ENCODE assay signal across 22 cellular contexts in genomic region chr6:151093706-151094105, GRCh38.
"Had no signal": no experiment of that assay in that cellular context is flagged by ENCODE, and none has a peak within 500 bp of the region (broad histone marks: within the 10 kb centered on the region; RNA-seq: fewer than 3 reads in every experiment).

No MANE protein-coding gene starts in this region.

- H3K27ac Mint-ChIP-seq: activated CD4-positive, alpha-beta T cell treated with anti-CD3 and anti-CD28 coated beads, Interleukin-2, amount 10 ng/mL, durations not matched to agents 7 days and 5 days; activated CD8-positive, alpha-beta T cell treated with anti-CD3 and anti-CD28 coated beads, Interleukin-2, amount 10 ng/mL, durations not matched to agents 7 days and 5 days; activated naive CD8-positive, alpha-beta T cell treated with anti-CD3 and anti-CD28 coated beads, Interleukin-2, amount 50 U/mL, for 24 hours; brain; T-helper 1 cell treated with Interleukin-12 subunit alpha and Interleukin-12 subunit beta and Interleukin-4 antibody, amounts not matched to agents 30 μg/mL and 1 μg/mL, for 36 hours had no signal

- H3K4me1 Mint-ChIP-seq: central memory CD8-positive, alpha-beta T cell had no signal

- DNase-seq: activated CD4-positive, alpha-beta T cell treated with anti-CD3 and anti-CD28 coated beads for 1 hour; activated CD4-positive, alpha-beta T cell treated with anti-CD3 and anti-CD28 coated beads, Interleukin-2, amount 10 ng/mL, durations not matched to agents 7 days and 5 days; activated CD8-positive, alpha-beta memory T cell treated with anti-CD3 and anti-CD28 coated beads, Interleukin-2, amount 50 U/mL, for 48 hours; activated CD8-positive, alpha-beta T cell treated with anti-CD3 and anti-CD28 coated beads, Interleukin-2, amount 10 ng/mL, durations not matched to agents 7 days and 5 days; activated effector memory CD4-positive, alpha-beta T cell treated with Interleukin-2 at 50 U/mL for 16 hours; activated naive CD4-positive, alpha-beta T cell; activated naive CD8-positive, alpha-beta T cell treated with anti-CD3 and anti-CD28 coated beads, Interleukin-2, amount 50 U/mL, for 24 hours; activated T-cell treated with anti-CD3 and anti-CD28 coated beads, Interleukin-2, amount 50 U/mL, for 1 hour; amniotic stem cell; Kasumi-1; KBM-7; NCI-H1105 treated with DMSO at 0.1 percent for 48 hours; NCI-H1436 treated with DMSO at 0.1 percent for 48 hours; NCI-H187; NCI-H2081; NCI-H510A treated with DMSO at 0.1 percent for 48 hours; NCI-H69; SHP77 treated with DMSO at 0.1 percent for 48 hours had no signal

- H3K27me3 Mint-ChIP-seq: activated CD4-positive, alpha-beta T cell treated with anti-CD3 and anti-CD28 coated beads, Interleukin-2, amount 10 ng/mL, durations not matched to agents 7 days and 5 days; activated naive CD8-positive, alpha-beta T cell treated with anti-CD3 and anti-CD28 coated beads, Interleukin-2, amount 50 U/mL, for 24 hours; brain; central memory CD8-positive, alpha-beta T cell had no signal

- H3K9me3 Mint-ChIP-seq: activated CD4-positive, alpha-beta T cell treated with anti-CD3 and anti-CD28 coated beads, Interleukin-2, amount 10 ng/mL, durations not matched to agents 7 days and 5 days; activated naive CD8-positive, alpha-beta T cell treated with anti-CD3 and anti-CD28 coated beads, Interleukin-2, amount 50 U/mL, for 24 hours; central memory CD8-positive, alpha-beta T cell; T-helper 1 cell treated with Interleukin-12 subunit alpha and Interleukin-12 subunit beta and Interleukin-4 antibody, amounts not matched to agents 30 μg/mL and 1 μg/mL, for 36 hours had no signal

- ATAC-seq: activated CD8-positive, alpha-beta T cell treated with anti-CD3 and anti-CD28 coated beads, Interleukin-2, amount 10 ng/mL, durations not matched to agents 7 days and 5 days; activated naive CD4-positive, alpha-beta T cell treated with anti-CD3 and anti-CD28 coated beads, Interleukin-2, amount 50 U/mL, for 72 hours; activated naive CD8-positive, alpha-beta T cell treated with anti-CD3 and anti-CD28 coated beads, Interleukin-2, amount 50 U/mL, for 24 hours had no signal

- H3K4me3 Mint-ChIP-seq: activated CD4-positive, alpha-beta T cell treated with anti-CD3 and anti-CD28 coated beads, Interleukin-2, amount 10 ng/mL, durations not matched to agents 7 days and 5 days; activated CD8-positive, alpha-beta T cell treated with anti-CD3 and anti-CD28 coated beads, Interleukin-2, amount 10 ng/mL, durations not matched to agents 7 days and 5 days; activated naive CD8-positive, alpha-beta T cell treated with anti-CD3 and anti-CD28 coated beads, Interleukin-2, amount 50 U/mL, for 24 hours; brain; central memory CD8-positive, alpha-beta T cell; T-helper 1 cell treated with Interleukin-12 subunit alpha and Interleukin-12 subunit beta and Interleukin-4 antibody, amounts not matched to agents 30 μg/mL and 1 μg/mL, for 36 hours had no signal
